16 cellular contexts compared by ENCODE assay signal in the genomic region with DNA sequence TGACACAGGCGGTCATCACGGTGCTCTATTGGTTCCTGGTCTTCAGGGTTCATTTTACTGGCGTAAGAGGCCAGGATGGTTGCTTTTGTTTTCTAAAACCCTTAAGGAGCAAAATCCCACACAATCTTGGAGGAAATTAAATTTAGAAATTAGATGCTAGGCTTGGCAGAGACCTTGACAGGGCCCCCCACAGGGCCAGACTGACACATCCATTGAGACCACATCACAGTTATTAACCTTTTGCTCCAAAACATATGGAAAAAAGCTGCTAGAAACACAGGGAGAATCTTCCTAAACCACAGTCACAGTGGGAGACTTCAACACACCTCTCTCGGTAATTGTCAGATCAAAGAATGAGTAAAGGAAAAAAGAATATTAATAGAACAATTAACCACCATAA. TPM values are rescaled to one million over a fixed set of nuclear protein-coding genes. Genes with fewer than 3 reads are reported as not detected.
DNase-seq lines count a peak whose midpoint lies in the region; ATAC-seq and TF ChIP-seq lines count a peak whose summit lies in the region.
"Had no signal": no experiment of that assay in that cellular context is flagged by ENCODE, and none has a peak within 500 bp of the region (broad histone marks: within the 10 kb centered on the region; RNA-seq: fewer than 3 reads in every experiment).

No MANE protein-coding gene starts in this region.

- DNase-seq in osteoblast (ENCODE audit: insufficient read length, low spot score, missing footprints) (peak; percentile 65), lower lobe of right lung (no peak), GM03348 (ENCODE audit: low spot score) (no peak), HT-29 (ENCODE audit: low spot score) (no peak)
- DNase-seq: Caco-2; CD4-positive, alpha-beta T cell; GOT3; HFFc6 had no signal

- H3K4me2 ChIP-seq in BLaER1, result peak overlapping the region; percentile 17
- no peak overlapping the region for H3K4me2 ChIP-seq in osteoblast (ENCODE audit: insufficient read depth, low read length)

- H3K27me3 ChIP-seq in BLaER1 (no peaks in the 10 kb centered on the region), HUES48 (ENCODE audit: control insufficient read depth, insufficient read depth, low read length) (peaks cover 5% of the 10 kb centered on the region), iPS-15b (ENCODE audit: control insufficient read depth, insufficient read depth, low read length) (peaks cover 2% of the 10 kb centered on the region), osteoblast (ENCODE audit: insufficient read depth, low read length) (peaks cover 4% of the 10 kb centered on the region), lower lobe of right lung (ENCODE audit: low read depth) (peaks cover 7% of the 10 kb centered on the region)

- H3K4me3 ChIP-seq in BLaER1 (no peak overlapping the region), HUES48 (ENCODE audit: low read depth, low read length) (no peak overlapping the region), iPS-15b (ENCODE audit: low read depth, low read length) (no peak overlapping the region), osteoblast (ENCODE audit: insufficient read depth, low read length) (no peak overlapping the region), lower lobe of right lung (no peak overlapping the region)

- H3K4me1 ChIP-seq in BLaER1, result peaks cover 77% of the 10 kb centered on the region
- peaks cover 3% of the 10 kb centered on the region; the same call in 1 of the 2 replicates for H3K4me1 ChIP-seq in HUES48 (ENCODE audit: control insufficient read depth, insufficient read depth, low read length)
- no peaks in the 10 kb centered on the region for H3K4me1 ChIP-seq in iPS-15b (ENCODE audit: control insufficient read depth, insufficient read depth, low read length)
- no peaks in the 10 kb centered on the region for H3K4me1 ChIP-seq in osteoblast (ENCODE audit: insufficient read depth, low read length)
- H3K4me1 ChIP-seq in lower lobe of right lung, result peaks cover 7% of the 10 kb centered on the region

- H4K20me1 ChIP-seq in BLaER1 (no peaks in the 10 kb centered on the region), osteoblast (ENCODE audit: insufficient read depth, low read length) (no peaks in the 10 kb centered on the region)

- H3K27ac ChIP-seq in BLaER1 (peak overlapping the region; percentile 25; the same call in 1 of the 2 replicates), HUES48 (ENCODE audit: low read depth, low read length) (peak overlapping the region; percentile 16), osteoblast (ENCODE audit: low read depth, low read length) (no peak overlapping the region), lower lobe of right lung (no peak overlapping the region)
- H3K27ac ChIP-seq: C4-2B, HL-60 had no signal

- TF ChIP-seq CTCF in osteoblast (IDR thresholded peaks at IDR 0.05; ENCODE audit: extremely low read depth, low read depth, low read length), result no peak
- TF ChIP-seq CTCF in lower lobe of right lung (IDR thresholded peaks at IDR 0.05), result no peak

- no peak overlapping the region for H3K9ac ChIP-seq in BLaER1
- no peak overlapping the region for H3K9ac ChIP-seq in HUES48 (ENCODE audit: low read depth, low read length)
- H3K9ac ChIP-seq in iPS-15b (ENCODE audit: low read depth, low read length), result peak overlapping the region; percentile 9

- no peaks in the 10 kb centered on the region for H3K79me2 ChIP-seq in osteoblast (ENCODE audit: insufficient read depth, low read length)

- H3K9me3 ChIP-seq in BLaER1 (peaks cover 20% of the 10 kb centered on the region), HUES48 (ENCODE audit: control insufficient read depth, insufficient read depth, low read length) (no peaks in the 10 kb centered on the region; the same call in 1 of the 2 replicates), iPS-15b (ENCODE audit: control insufficient read depth, insufficient read depth, low read length) (no peaks in the 10 kb centered on the region), osteoblast (ENCODE audit: low read depth, low read length) (peaks cover 3% of the 10 kb centered on the region), lower lobe of right lung (no peaks in the 10 kb centered on the region)
- H3K9me3 ChIP-seq: Caco-2 had no signal

- intact Hi-C loops in lower lobe of right lung (cut with DNase I), result no loop called here

- ATAC-seq in lower lobe of right lung, result no peak
- ATAC-seq: HCT116 had no signal

- H2AFZ ChIP-seq in osteoblast (ENCODE audit: low read length), result no peak overlapping the region

- H3K36me3 ChIP-seq in BLaER1, result no peaks in the 10 kb centered on the region
- H3K36me3 ChIP-seq in HUES48 (ENCODE audit: control insufficient read depth, insufficient read depth, low read length), result no peaks in the 10 kb centered on the region
- no peaks in the 10 kb centered on the region for H3K36me3 ChIP-seq in iPS-15b (ENCODE audit: control insufficient read depth, insufficient read depth, low read length)
- no peaks in the 10 kb centered on the region for H3K36me3 ChIP-seq in osteoblast (ENCODE audit: insufficient read depth, low read length)
- H3K36me3 ChIP-seq in lower lobe of right lung, result no peaks in the 10 kb centered on the region

RNA-seq across cellular contexts. Expression of gene TMEM179, which starts 40.1 kb away (rescaled TPM):
- not detected in 2 replicates for total RNA-seq in osteoblast
- not detected for total RNA-seq in lower lobe of right lung
- total RNA-seq in HT-29 (2014; rRNA removed; shearing (Covaris generic)), result not detected in 2 replicates
- total RNA-seq: A172; B cell; Caco-2; CD4-positive, alpha-beta T cell; HFFc6 had no signal

RNA-seq across cellular contexts. Expression of gene INF2, which starts 44.8 kb away (rescaled TPM):
- total RNA-seq in osteoblast (46.6 and 49.2 TPM in 2 replicates), lower lobe of right lung (116 TPM)
- 293 and 322 TPM in 2 replicates for total RNA-seq in HT-29 (2014; rRNA removed; shearing (Covaris generic))

Comparison
In these comparisons a context has a peak if more than half of its experiments do, and no peak if none do; other contexts are left out.
1. H3K27ac ChIP-seq: peak in BLaER1 (single experiment) and HUES48 (single experiment); none in osteoblast (single experiment) and lower lobe of right lung (single experiment).